Comparison of ENCODE assay signal across 19 cellular contexts in the genomic region with DNA sequence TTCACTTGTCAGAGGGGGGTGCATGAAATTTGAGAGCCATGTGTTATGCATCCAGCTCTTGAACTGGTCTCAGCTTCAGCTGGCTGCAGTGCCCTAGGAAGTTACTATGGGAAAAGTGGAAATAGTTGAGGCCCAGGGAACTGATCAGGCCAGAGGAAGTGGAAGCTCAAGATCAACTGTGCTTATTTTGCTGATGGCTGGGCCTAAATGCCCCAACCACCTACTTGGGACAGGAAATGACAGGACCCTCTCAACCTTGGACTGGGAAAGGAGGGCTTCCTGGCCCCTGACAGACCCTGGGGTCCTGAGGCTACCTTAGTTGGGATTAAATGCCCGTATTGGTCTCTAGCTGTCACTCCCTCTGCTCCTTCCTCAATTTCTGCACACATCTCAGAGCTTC. TPM values are rescaled to one million over a fixed set of nuclear protein-coding genes. Genes with fewer than 3 reads are reported as not detected.
A peak's percentile ranks its signal among the peaks of the same experiment; 100 is the strongest.
DNase-seq lines count a peak whose midpoint lies in the region; ATAC-seq, FAIRE-seq and TF ChIP-seq lines count a peak whose summit lies in the region.
"Had no signal": no experiment of that assay in that cellular context is flagged by ENCODE, and none has a peak within 500 bp of the region (broad histone marks: within the 10 kb centered on the region; RNA-seq: fewer than 3 reads in every experiment).

No MANE protein-coding gene starts in this region.

- CTCF ChIA-PET in Calu3 (lab: Charles Lee): interaction anchor here (0.8 to 1.8 kb wide), 3 partner anchors 11 to 28 kb away, joined by 3 to 17 read pairs (median 15); partner anchors contain the start of gene TMEM219
- CTCF ChIA-PET in naive thymus-derived CD4-positive, alpha-beta T cell (lab: Charles Lee): interaction anchor here (0.6 to 1.8 kb wide), 7 partner anchors 12 to 1432 kb away, joined by 3 to 8 read pairs (median 3); partner anchors contain the start of gene KCTD13

- peaks cover 29% of the 10 kb centered on the region for H3K4me1 Mint-ChIP-seq in T-helper 1 cell treated with Interleukin-12 subunit alpha and Interleukin-12 subunit beta and Interleukin-4 antibody, amounts not matched to agents 30 μg/mL and 1 μg/mL, for 36 hours (ENCODE audit: low read depth)
- H3K4me1 Mint-ChIP-seq in Calu3 (ENCODE audit: low read depth, unreplicated experiment): peaks cover 26% of the 10 kb centered on the region
- peaks cover 33% of the 10 kb centered on the region for H3K4me1 Mint-ChIP-seq in activated naive CD8-positive, alpha-beta T cell (ENCODE audit: low read depth)
- H3K4me1 Mint-ChIP-seq in naive thymus-derived CD4-positive, alpha-beta T cell: peaks cover 23 to 43% (median 34%) of the 10 kb centered on the region in 7 donors

- H3K36me3 ChIP-seq in naive thymus-derived CD4-positive, alpha-beta T cell (ENCODE audit: control insufficient read depth in 2 of 3, insufficient read depth in 3 of 3, low read length in 3 of 3): peaks cover 0 to 20% (median 0%) of the 10 kb centered on the region in 3 experiments

- FAIRE-seq in GM12892 (lab: Jason Lieb, UNC): no peak

- peak overlapping the region; percentile 90 for H3K27ac Mint-ChIP-seq in T-helper 1 cell treated with Interleukin-12 subunit alpha and Interleukin-12 subunit beta and Interleukin-4 antibody, amounts not matched to agents 30 μg/mL and 1 μg/mL, for 36 hours
- H3K27ac Mint-ChIP-seq in Calu3 (ENCODE audit: unreplicated experiment): peak overlapping the region; percentile 89
- H3K27ac Mint-ChIP-seq in activated naive CD8-positive, alpha-beta T cell: peak overlapping the region; percentile 86
- H3K27ac Mint-ChIP-seq in naive thymus-derived CD4-positive, alpha-beta T cell: peak overlapping the region; percentile 64 to 93 (median 91)

- BruUV-seq in Calu3 (replicated peaks; lab: Mats Ljungman, UMichigan): no TSS peak

- H3K9me3 Mint-ChIP-seq in T-helper 1 cell treated with Interleukin-12 subunit alpha and Interleukin-12 subunit beta and Interleukin-4 antibody, amounts not matched to agents 30 μg/mL and 1 μg/mL, for 36 hours: no peaks in the 10 kb centered on the region
- H3K9me3 Mint-ChIP-seq in Calu3 (ENCODE audit: low read depth, unreplicated experiment): no peaks in the 10 kb centered on the region
- H3K9me3 Mint-ChIP-seq in activated naive CD8-positive, alpha-beta T cell (ENCODE audit: low read depth): no peaks in the 10 kb centered on the region
- peaks cover 0 to 2% (median 0%) of the 10 kb centered on the region in 11 donors for H3K9me3 Mint-ChIP-seq in naive thymus-derived CD4-positive, alpha-beta T cell

- H3K27me3 ChIP-seq in naive thymus-derived CD4-positive, alpha-beta T cell (ENCODE audit: control insufficient read depth in 2 of 2, insufficient read depth in 2 of 2, low read length in 2 of 2): no peaks in the 10 kb centered on the region
- H3K27me3 ChIP-seq: colonic mucosa, upper lobe of right lung had no signal

- DNase-seq in T-helper 1 cell (no peak), Calu3 (no peak), GM12892 (ENCODE audit: insufficient read length) (no peak)
- no peak for DNase-seq in naive thymus-derived CD4-positive, alpha-beta T cell
- DNase-seq in activated CD8-positive, alpha-beta memory T cell treated with anti-CD3 and anti-CD28 coated beads, Interleukin-2, amount 50 U/mL, for 48 hours: no peak
- DNase-seq: activated CD4-positive, CD25-positive, alpha-beta regulatory T cell; C1 segment of cervical spinal cord; colonic mucosa; HFFc6; KBM-7; retina; stimulated activated CD4-positive, alpha-beta T cell treated with anti-CD3 and anti-CD28 coated beads, Interleukin-15, amount 100 ng/mL, for 24 hours; SW 1271; upper lobe of right lung had no signal

- no peaks in the 10 kb centered on the region for H3K9me3 ChIP-seq in naive thymus-derived CD4-positive, alpha-beta T cell (ENCODE audit: control insufficient read depth in 2 of 3, low read length in 3 of 3)
- H3K9me3 ChIP-seq: colonic mucosa, upper lobe of right lung had no signal

- POLR2A ChIA-PET in naive thymus-derived CD4-positive, alpha-beta T cell (lab: Charles Lee): interaction anchor here (0.6 to 6.4 kb wide), 18 partner anchors 10 to 437 kb away, joined by 3 to 79 read pairs (median 4); partner anchors contain the start of genes ALDOA, KCTD13, PPP4C and TMEM219

- no peaks in the 10 kb centered on the region for H3K27me3 Mint-ChIP-seq in T-helper 1 cell treated with Interleukin-12 subunit alpha and Interleukin-12 subunit beta and Interleukin-4 antibody, amounts not matched to agents 30 μg/mL and 1 μg/mL, for 36 hours (ENCODE audit: low read depth)
- no peaks in the 10 kb centered on the region for H3K27me3 Mint-ChIP-seq in Calu3 (ENCODE audit: unreplicated experiment)
- no peaks in the 10 kb centered on the region for H3K27me3 Mint-ChIP-seq in activated naive CD8-positive, alpha-beta T cell
- H3K27me3 Mint-ChIP-seq in naive thymus-derived CD4-positive, alpha-beta T cell: no peaks in the 10 kb centered on the region
- H3K27me3 Mint-ChIP-seq: stimulated activated naive CD8-positive, alpha-beta T cell treated with anti-CD3 and anti-CD28 coated beads, Interleukin-15, Interleukin-2, amounts not matched to agents 100 ng/mL and 50 ng/mL, for 24 hours had no signal

- H3K4me1 ChIP-seq in naive thymus-derived CD4-positive, alpha-beta T cell (ENCODE audit: control insufficient read depth in 2 of 2, insufficient read depth in 2 of 2, low read length in 2 of 2): peaks cover 20 to 23% of the 10 kb centered on the region in 2 donors

- no peak for TF ChIP-seq POLR2A in GM12892 (IDR thresholded peaks at IDR 0.05; ENCODE audit: low read depth, low read length)

- intact Hi-C loops in Calu3 (cut with micrococcal nuclease; ENCODE audit: unreplicated experiment): loop anchor here (10.0 kb wide), 1 partner anchor 48 kb away; the partner anchor contains the start of gene KCTD13
- intact Hi-C loops in naive thymus-derived CD4-positive, alpha-beta T cell (cut with micrococcal nuclease): loop anchor here (5.0 to 10.0 kb wide), 2 partner anchors 165 to 432 kb away; partner anchors contain the start of genes MAZ (in 1 of the 2) and ZNF771 (in 1 of the 2)

- no peak for ATAC-seq in naive thymus-derived CD4-positive, alpha-beta T cell
- no peak for ATAC-seq in HG02571 (IDR thresholded peaks at IDR 0.05; ENCODE audit: unreplicated experiment)
- ATAC-seq: upper lobe of right lung had no signal

- no peak overlapping the region for H3K4me3 ChIP-seq in naive thymus-derived CD4-positive, alpha-beta T cell (ENCODE audit: low read length)
- H3K4me3 ChIP-seq: colonic mucosa, upper lobe of right lung had no signal

- H3K27ac ChIP-seq in naive thymus-derived CD4-positive, alpha-beta T cell (ENCODE audit: low read depth, low read length): peak overlapping the region; percentile 78
- H3K27ac ChIP-seq: upper lobe of right lung had no signal

- H3K4me3 Mint-ChIP-seq in T-helper 1 cell treated with Interleukin-12 subunit alpha and Interleukin-12 subunit beta and Interleukin-4 antibody, amounts not matched to agents 30 μg/mL and 1 μg/mL, for 36 hours: peak overlapping the region; percentile 23
- H3K4me3 Mint-ChIP-seq in Calu3 (ENCODE audit: low read depth, unreplicated experiment): no peak overlapping the region
- peak overlapping the region; percentile 38 for H3K4me3 Mint-ChIP-seq in activated naive CD8-positive, alpha-beta T cell
- H3K4me3 Mint-ChIP-seq in naive thymus-derived CD4-positive, alpha-beta T cell: peak overlapping the region; percentile 40 to 97 (median 94)

- TF ChIP-seq CTCF in Calu3 (IDR thresholded peaks at IDR 0.05; ENCODE audit: unreplicated experiment): no peak

- peaks cover 14% of the 10 kb centered on the region for H3K36me3 Mint-ChIP-seq in T-helper 1 cell treated with Interleukin-12 subunit alpha and Interleukin-12 subunit beta and Interleukin-4 antibody, amounts not matched to agents 30 μg/mL and 1 μg/mL, for 36 hours (ENCODE audit: low read depth)
- peaks cover 67% of the 10 kb centered on the region for H3K36me3 Mint-ChIP-seq in Calu3 (ENCODE audit: insufficient read depth, unreplicated experiment)
- no peaks in the 10 kb centered on the region for H3K36me3 Mint-ChIP-seq in activated naive CD8-positive, alpha-beta T cell
- H3K36me3 Mint-ChIP-seq in naive thymus-derived CD4-positive, alpha-beta T cell: peaks cover 8 to 23% (median 14%) of the 10 kb centered on the region in 5 donors

RNA-seq across cellular contexts. Expression of gene TAOK2, which starts 1.2 kb away (rescaled TPM):
- 75.9 and 76.2 TPM in 2 replicates for total RNA-seq in Calu3 (2022)
- 10 to 100 TPM; 19.4 to 48.5 (median 42.9) TPM for total RNA-seq in naive thymus-derived CD4-positive, alpha-beta T cell
- polyA plus RNA-seq in naive thymus-derived CD4-positive, alpha-beta T cell: 1 to 10 TPM; 2.9 to 8.1 TPM
- polyA plus RNA-seq in GM12892 (2012; ENCODE audit: missing spikeins): 7.5 TPM

RNA-seq across cellular contexts. Expression of gene TMEM219, which starts 10.6 kb away (rescaled TPM):
- 91.1 and 92.1 TPM in 2 replicates for total RNA-seq in Calu3 (2022)
- total RNA-seq in naive thymus-derived CD4-positive, alpha-beta T cell: 10 to 100 TPM; 64.3 to 89.7 (median 74.0) TPM
- 100 to 1,000 TPM; 205 to 212 TPM for polyA plus RNA-seq in naive thymus-derived CD4-positive, alpha-beta T cell
- 87.7 TPM for polyA plus RNA-seq in GM12892 (2012; ENCODE audit: missing spikeins)

RNA-seq across cellular contexts. Expression of gene HIRIP3, which starts 22.9 kb away (rescaled TPM):
- total RNA-seq in Calu3 (2022): 26.3 and 28.5 TPM in 2 replicates
- total RNA-seq in naive thymus-derived CD4-positive, alpha-beta T cell: 10 to 100 TPM; 14.4 to 37.6 (median 17.2) TPM
- 10 to 100 TPM; 22.6 to 32.9 TPM for polyA plus RNA-seq in naive thymus-derived CD4-positive, alpha-beta T cell
- 17.6 TPM for polyA plus RNA-seq in GM12892 (2012; ENCODE audit: missing spikeins)

RNA-seq across cellular contexts. Expression of gene INO80E, which starts 23.5 kb away (rescaled TPM):
- 107 TPM in 2 replicates for total RNA-seq in Calu3 (2022)
- 100 to 1,000 TPM in 2 of 5 experiments, 10 to 100 TPM in 3; 71.7 to 141 (median 95.8) TPM for total RNA-seq in naive thymus-derived CD4-positive, alpha-beta T cell
- 1 to 10 TPM; 4.3 to 9.3 TPM for polyA plus RNA-seq in naive thymus-derived CD4-positive, alpha-beta T cell
- polyA plus RNA-seq in GM12892 (2012; ENCODE audit: missing spikeins): 34.5 TPM

RNA-seq across cellular contexts. Expression of gene DOC2A, which starts 38.3 kb away (rescaled TPM):
- 18.0 and 19.9 TPM in 2 replicates for total RNA-seq in Calu3 (2022)
- under 1 TPM in 2 of 5 experiments, not detected in 3; 0.46 to 0.54 TPM for total RNA-seq in naive thymus-derived CD4-positive, alpha-beta T cell
- under 1 TPM in 1 of 2 donors, not detected in 1; 0.18 TPM for polyA plus RNA-seq in naive thymus-derived CD4-positive, alpha-beta T cell
- 0.42 TPM for polyA plus RNA-seq in GM12892 (2012; ENCODE audit: missing spikeins)
- total RNA-seq: RPMI7951 had no signal
